In the genomic region with DNA sequence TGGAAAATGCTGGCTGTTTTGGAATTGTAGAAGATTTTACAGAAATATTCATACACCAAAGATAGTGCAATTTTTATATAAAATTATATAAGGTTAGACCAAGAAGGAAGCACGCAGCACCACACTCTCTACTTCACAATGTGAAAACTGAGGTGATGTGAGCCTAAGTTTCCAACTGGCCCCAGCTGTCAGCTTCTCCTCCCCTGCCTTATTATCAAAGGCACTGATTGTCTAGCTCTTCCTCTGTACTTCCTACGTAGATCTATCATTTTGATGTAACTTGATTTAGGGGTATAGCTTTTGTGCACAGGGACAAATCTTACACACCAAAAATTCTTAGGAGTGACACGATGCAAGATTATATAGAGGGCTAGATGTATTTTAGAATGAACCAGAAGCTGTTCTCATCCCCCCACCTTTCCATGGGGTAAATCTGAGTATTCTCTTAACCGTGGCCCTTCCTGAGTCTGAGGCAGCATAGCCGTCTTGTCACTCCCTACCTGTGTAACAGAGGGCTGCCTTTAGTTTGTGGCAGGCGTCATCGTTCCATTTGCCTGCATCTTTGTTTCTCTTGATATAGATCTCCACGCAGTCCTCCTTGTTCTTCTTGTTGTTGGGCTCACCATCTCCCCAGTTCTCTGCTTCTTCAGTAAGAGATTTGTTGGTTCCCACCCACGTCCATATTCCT, we compare ENCODE assay signal across 12 cellular contexts. TPM values are rescaled to one million over a fixed set of nuclear protein-coding genes. Genes with fewer than 3 reads are reported as not detected.
DNase-seq lines count a peak whose midpoint lies in the region; ATAC-seq lines count a peak whose summit lies in the region.
"Had no signal": no experiment of that assay in that cellular context is flagged by ENCODE, and none has a peak within 500 bp of the region (broad histone marks: within the 10 kb centered on the region; RNA-seq: fewer than 3 reads in every experiment).

No MANE protein-coding gene starts in this region.

- H3K27me3 Mint-ChIP-seq in activated naive CD4-positive, alpha-beta T cell treated with anti-CD3 and anti-CD28 coated beads for 36 hours (ENCODE audit: low read depth): no peaks in the 10 kb centered on the region
- H3K27me3 Mint-ChIP-seq in T-cell: no peaks in the 10 kb centered on the region
- H3K27me3 Mint-ChIP-seq in stimulated activated naive CD8-positive, alpha-beta T cell treated with anti-CD3 and anti-CD28 coated beads, Interleukin-15, amount 100 ng/mL, for 72 hours: no peaks in the 10 kb centered on the region

- H3K4me3 Mint-ChIP-seq in activated naive CD4-positive, alpha-beta T cell treated with anti-CD3 and anti-CD28 coated beads for 36 hours: peak overlapping the region; percentile 80
- H3K4me3 Mint-ChIP-seq in T-cell: peak overlapping the region; percentile 88 to 98 (median 91)
- H3K4me3 Mint-ChIP-seq in stimulated activated naive CD8-positive, alpha-beta T cell treated with anti-CD3 and anti-CD28 coated beads, Interleukin-15, amount 100 ng/mL, for 72 hours: peak overlapping the region; percentile 80 to 90

- peaks cover 62% of the 10 kb centered on the region for H3K36me3 Mint-ChIP-seq in activated naive CD4-positive, alpha-beta T cell treated with anti-CD3 and anti-CD28 coated beads for 36 hours (ENCODE audit: low read depth)
- H3K36me3 Mint-ChIP-seq in T-cell: peaks cover 60% of the 10 kb centered on the region

- peak overlapping the region; percentile 94 for H3K27ac Mint-ChIP-seq in activated naive CD4-positive, alpha-beta T cell treated with anti-CD3 and anti-CD28 coated beads for 36 hours
- H3K27ac Mint-ChIP-seq in T-cell: peak overlapping the region; percentile 99 to 100
- peak overlapping the region; percentile 86 to 91 for H3K27ac Mint-ChIP-seq in stimulated activated naive CD8-positive, alpha-beta T cell treated with anti-CD3 and anti-CD28 coated beads, Interleukin-15, amount 100 ng/mL, for 72 hours

- peak; percentile 48 to 68 (median 50) for ATAC-seq in T-cell (replicated peaks in 1 of 4)
- ATAC-seq in stimulated activated naive CD8-positive, alpha-beta T cell treated with anti-CD3 and anti-CD28 coated beads, Interleukin-15, amount 100 ng/mL, for 72 hours: peak; percentile 44
- no peak for ATAC-seq in HG02981 (IDR thresholded peaks at IDR 0.05; ENCODE audit: unreplicated experiment)
- ATAC-seq in GM19023 (IDR thresholded peaks at IDR 0.05; ENCODE audit: unreplicated experiment): no peak

- CTCF ChIA-PET in activated naive CD4-positive, alpha-beta T cell treated with anti-CD3 and anti-CD28 coated beads for 36 hours (lab: Charles Lee): interaction anchor here (0.6 to 11.0 kb wide), 9 partner anchors 9 to 132 kb away, joined by 3 to 262 read pairs (median 8); a partner anchor contains a TSS
- CTCF ChIA-PET in T-cell (lab: Charles Lee): interaction anchor here (0.5 to 5.0 kb wide), 11 partner anchors 11 to 122 kb away, joined by 3 to 38 read pairs (median 6); a partner anchor contains a TSS

- POLR2A ChIA-PET in T-cell (lab: Charles Lee): interaction anchor here in 1 of 2 donors (0.6 to 1.4 kb wide), 3 partner anchors 11 to 122 kb away, joined by 3 to 6 read pairs (median 4); a partner anchor contains a TSS

- DNase-seq in activated naive CD4-positive, alpha-beta T cell treated with anti-CD3 and anti-CD28 coated beads for 36 hours: peak; percentile 63
- no peak for DNase-seq in activated naive CD4-positive, alpha-beta T cell treated with Interleukin-2 at 50 U/mL for 16 hours
- DNase-seq in T-cell: peak in 26 of 34 experiments; percentile 14 to 69 (median 32)
- peak; percentile 49 for DNase-seq in central memory CD4-positive, alpha-beta T cell
- DNase-seq in stimulated activated naive CD8-positive, alpha-beta T cell treated with anti-CD3 and anti-CD28 coated beads, Interleukin-15, amount 100 ng/mL, for 72 hours: no peak
- no peak for DNase-seq in inferior parietal cortex (ENCODE audit: extremely low spot score)
- DNase-seq: Kasumi-1, NCI-H510A treated with DMSO at 0.1 percent for 48 hours, PC-9, sigmoid colon had no signal

- intact Hi-C loops in activated naive CD4-positive, alpha-beta T cell treated with anti-CD3 and anti-CD28 coated beads for 36 hours (cut with micrococcal nuclease): loop anchor here (1.0 to 10.0 kb wide), 2 partner anchors 10 to 367 kb away; a partner anchor contains a TSS

- peaks cover 48% of the 10 kb centered on the region for H3K4me1 Mint-ChIP-seq in activated naive CD4-positive, alpha-beta T cell treated with anti-CD3 and anti-CD28 coated beads for 36 hours (ENCODE audit: low read depth)
- H3K4me1 Mint-ChIP-seq in T-cell: peaks cover 56 to 71% (median 65%) of the 10 kb centered on the region in 3 donors
- peaks cover 42% of the 10 kb centered on the region for H3K4me1 Mint-ChIP-seq in stimulated activated naive CD8-positive, alpha-beta T cell treated with anti-CD3 and anti-CD28 coated beads, Interleukin-15, amount 100 ng/mL, for 72 hours

- H3K9me3 Mint-ChIP-seq in activated naive CD4-positive, alpha-beta T cell treated with anti-CD3 and anti-CD28 coated beads for 36 hours: peaks cover 1% of the 10 kb centered on the region
- H3K9me3 Mint-ChIP-seq in T-cell: no peaks in the 10 kb centered on the region
- H3K9me3 Mint-ChIP-seq in stimulated activated naive CD8-positive, alpha-beta T cell treated with anti-CD3 and anti-CD28 coated beads, Interleukin-15, amount 100 ng/mL, for 72 hours: no peaks in the 10 kb centered on the region

RNA-seq across cellular contexts. Expression of a gene that starts 3.4 kb away (rescaled TPM):
- 100 to 1,000 TPM; 362 to 365 TPM for total RNA-seq in activated naive CD4-positive, alpha-beta T cell treated with anti-CD3 and anti-CD28 coated beads for 36 hours
- total RNA-seq in T-cell: 100 to 1,000 TPM; 305 to 461 (median 336) TPM

RNA-seq across cellular contexts. Expression of a gene that starts 25.8 kb away (rescaled TPM):
- total RNA-seq in activated naive CD4-positive, alpha-beta T cell treated with anti-CD3 and anti-CD28 coated beads for 36 hours: not detected
- total RNA-seq in T-cell: not detected
- total RNA-seq: PC-9 had no signal

Comparison
In these comparisons a context has a peak if more than half of its experiments do, and no peak if none do; other contexts are left out.
1. DNase-seq: peak in activated naive CD4-positive, alpha-beta T cell treated with anti-CD3 and anti-CD28 coated beads for 36 hours (single experiment), T-cell (26 of 34) and central memory CD4-positive, alpha-beta T cell (single experiment); none in activated naive CD4-positive, alpha-beta T cell treated with Interleukin-2 at 50 U/mL for 16 hours (single experiment), stimulated activated naive CD8-positive, alpha-beta T cell treated with anti-CD3 and anti-CD28 coated beads, Interleukin-15, amount 100 ng/mL, for 72 hours (0 of 2) and inferior parietal cortex (single experiment).
2. ATAC-seq: peak in T-cell (4 of 4) and stimulated activated naive CD8-positive, alpha-beta T cell treated with anti-CD3 and anti-CD28 coated beads, Interleukin-15, amount 100 ng/mL, for 72 hours (single experiment); none in HG02981 (single experiment) and GM19023 (single experiment).
3. Peak in every context shown above with its lines, with median percentiles within 50 percentile points of each other: H3K27ac Mint-ChIP-seq and H3K4me3 Mint-ChIP-seq.